In genomic region chr2:235724964-235725603, GRCh38 we compare ENCODE assay signal across 15 cellular contexts.
A peak's percentile ranks its signal among the peaks of the same experiment; 100 is the strongest.
DNase-seq lines count a peak whose midpoint lies in the region; ATAC-seq and TF ChIP-seq lines count a peak whose summit lies in the region.
"Had no signal": no experiment of that assay in that cellular context is flagged by ENCODE, and none has a peak within 500 bp of the region (broad histone marks: within the 10 kb centered on the region; RNA-seq: fewer than 3 reads in every experiment).

No MANE protein-coding gene starts in this region.

- H3K9ac ChIP-seq in fibroblast of lung (ENCODE audit: insufficient read depth, low read length) = no peak overlapping the region

- H3K9me3 ChIP-seq in fibroblast of lung (ENCODE audit: control insufficient read depth, insufficient read depth, low read depth, low read length) (no peaks in the 10 kb centered on the region), mucosa of descending colon (no peaks in the 10 kb centered on the region), testis (no peaks in the 10 kb centered on the region)
- H3K9me3 ChIP-seq: HAP-1 had no signal

- no peak overlapping the region for H2AFZ ChIP-seq in fibroblast of lung (ENCODE audit: low read length)

- 62 to 64% methylated on average over 13 of the region's 13 CpGs for WGBS in testis, 2 donors

- peak overlapping the region; percentile 61 for H3K4me2 ChIP-seq in fibroblast of lung (ENCODE audit: extremely low read depth, insufficient read depth, low read length)

- POLR2A ChIA-PET in RWPE1 (lab: Yijun Ruan, JAX; ENCODE audit: low non-redundant PET) = no interaction called here

- no peak for TF ChIP-seq POLR2A in testis (IDR thresholded peaks at IDR 0.05)

- H3K27ac ChIP-seq in RWPE1 (peak overlapping the region; percentile 42; the same call in 1 of the 2 replicates), fibroblast of lung (ENCODE audit: insufficient read depth, low read length) (no peak overlapping the region), testis (peak overlapping the region in 1 of 2 donors; percentile 83)

- DNase-seq in RWPE1 (ENCODE audit: low spot score) (no peak), fibroblast of lung (ENCODE audit: low read depth in 2 of 2) (peak in 1 of 2 donors; percentile 29), mucosa of descending colon (no peak), testis (peak; percentile 68), amniotic stem cell (lab: John Stamatoyannopoulos, UW) (no peak)
- DNase-seq: activated CD8-positive, alpha-beta memory T cell treated with anti-CD3 and anti-CD28 coated beads for 24 hours; DMS 273 treated with DMSO at 0.1 percent for 48 hours; effector CD4-positive, alpha-beta T cell; naive B cell had no signal

- TF ChIP-seq CTCF in RWPE1 (conservative IDR thresholded peaks at IDR 0.05; ENCODE audit: low read depth) = no peak
- TF ChIP-seq CTCF in fibroblast of lung (conservative IDR thresholded peaks at IDR 0.05 in 1 of 2, IDR thresholded peaks at IDR 0.05 in 1 of 2; ENCODE audit: low read depth in 1 of 2, low read length in 2 of 2) = no peak
- no peak for TF ChIP-seq CTCF in mucosa of descending colon (IDR thresholded peaks at IDR 0.05)
- TF ChIP-seq CTCF in testis (IDR thresholded peaks at IDR 0.05) = no peak

- H3K27me3 ChIP-seq in fibroblast of lung (ENCODE audit: control insufficient read depth, insufficient read depth, low read length) (no peaks in the 10 kb centered on the region), testis (no peaks in the 10 kb centered on the region)

- no peak overlapping the region for H3K4me3 ChIP-seq in fibroblast of lung (replicated peaks in 1 of 4; ENCODE audit: control extremely low read depth in 1 of 4, insufficient read depth in 1 of 4, low read depth in 3 of 4, low read length in 4 of 4)
- no peak overlapping the region for H3K4me3 ChIP-seq in mucosa of descending colon
- H3K4me3 ChIP-seq in testis = no peak overlapping the region
- H3K4me3 ChIP-seq: GM12878, HAP-1 had no signal

- intact Hi-C loops in mucosa of descending colon (cut with DNase I, micrococcal nuclease) (no loop called here), testis (cut with DNase I; ENCODE audit: low total_unique reads) (no loop called here)

- H3K36me3 ChIP-seq in fibroblast of lung (ENCODE audit: control insufficient read depth, insufficient read depth, low read length) (no peaks in the 10 kb centered on the region), mucosa of descending colon (ENCODE audit: low read depth) (no peaks in the 10 kb centered on the region), testis (ENCODE audit: low read depth, missing control alignments) (no peaks in the 10 kb centered on the region)
- H3K36me3 ChIP-seq: HAP-1 had no signal

- CTCF ChIA-PET in RWPE1 (lab: Yijun Ruan, JAX) = interaction anchor here (0.6 kb wide), 1 partner anchor 22 kb away, joined by 3 read pairs; no protein-coding TSS in a partner anchor

- ATAC-seq in mucosa of descending colon (peak; percentile 52), esophagus mucosa (no peak), HG02798 (IDR thresholded peaks at IDR 0.05; ENCODE audit: poor library complexity, unreplicated experiment) (no peak), HG02763 (IDR thresholded peaks at IDR 0.05; ENCODE audit: unreplicated experiment) (no peak)
- ATAC-seq: activated naive CD4-positive, alpha-beta T cell treated with anti-CD3 and anti-CD28 coated beads, Interleukin-2, amount 50 U/mL, for 72 hours; GM12878 had no signal

- no peaks in the 10 kb centered on the region for H3K79me2 ChIP-seq in fibroblast of lung (ENCODE audit: control insufficient read depth, insufficient read depth, low read length)

- H3K4me1 ChIP-seq in fibroblast of lung (ENCODE audit: control insufficient read depth, extremely low read depth, insufficient read depth, low read length) = no peaks in the 10 kb centered on the region
- H3K4me1 ChIP-seq in mucosa of descending colon (ENCODE audit: low read depth) = peaks cover 3% of the 10 kb centered on the region
- peaks cover 4% of the 10 kb centered on the region for H3K4me1 ChIP-seq in testis
- H3K4me1 ChIP-seq: HAP-1 had no signal

- H4K20me1 ChIP-seq in fibroblast of lung (ENCODE audit: control insufficient read depth, extremely low read depth, insufficient read depth, low read length) = no peaks in the 10 kb centered on the region
